Comparison of ENCODE assay signal across 24 cellular contexts in the genomic region with DNA sequence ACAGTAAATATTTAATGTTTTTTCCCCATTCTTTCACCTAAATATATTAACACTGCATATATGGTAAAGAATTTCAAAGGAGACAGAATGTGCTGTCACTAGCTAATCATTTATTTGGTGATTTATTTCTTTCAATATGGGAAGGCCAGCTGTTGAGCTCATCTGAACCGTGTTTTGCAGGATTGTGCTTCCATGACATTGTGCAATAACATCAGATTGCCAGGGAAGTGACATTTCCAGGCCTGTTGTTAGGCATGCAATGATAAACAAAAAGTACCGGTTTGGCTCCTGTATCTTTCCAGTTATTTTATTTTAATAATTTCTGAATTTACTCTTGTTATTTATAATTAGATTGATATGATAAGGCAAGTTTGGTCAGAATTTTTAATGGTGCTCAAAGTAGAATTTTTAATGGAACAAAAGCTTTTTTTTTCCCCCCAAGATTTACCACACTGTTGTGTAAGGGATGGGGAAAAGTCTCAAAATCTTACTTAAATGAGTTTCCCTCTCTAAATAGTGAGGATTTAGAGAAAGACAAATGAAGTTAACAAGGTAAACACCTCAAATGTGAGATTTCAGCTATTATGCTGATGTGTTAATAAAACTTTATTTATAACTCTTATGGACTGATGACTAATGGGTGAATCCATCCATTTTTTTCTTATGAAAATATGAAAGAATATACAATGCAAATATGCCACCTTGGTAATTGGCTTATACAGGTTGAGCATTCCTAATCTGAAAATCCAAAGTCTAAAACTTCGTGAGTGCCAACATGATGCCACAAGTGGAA. TPM values are rescaled to one million over a fixed set of nuclear protein-coding genes. Genes with fewer than 3 reads are reported as not detected.
DNase-seq lines count a peak whose midpoint lies in the region; ATAC-seq, FAIRE-seq and TF ChIP-seq lines count a peak whose summit lies in the region.
"Had no signal": no experiment of that assay in that cellular context is flagged by ENCODE, and none has a peak within 500 bp of the region (broad histone marks: within the 10 kb centered on the region; RNA-seq: fewer than 3 reads in every experiment).

No MANE protein-coding gene starts in this region.

- no peak for TF ChIP-seq RAD21 in K562 (CRISPR knock-in tag; conservative IDR thresholded peaks at IDR 0.05 in 1 of 2, IDR thresholded peaks at IDR 0.05 in 1 of 2)

- BruUV-seq in K562 (replicated peaks; lab: Mats Ljungman, UMichigan) (no TSS peak), Caco-2 (replicated peaks; lab: Mats Ljungman, UMichigan) (no TSS peak)

- no peaks in the 10 kb centered on the region for H4K20me1 ChIP-seq in K562 (replicated peaks; ENCODE audit: control insufficient read depth, insufficient read depth, low read length)

- H3K27me3 ChIP-seq in right atrium auricular region (no peaks in the 10 kb centered on the region), K562 (ENCODE audit: control insufficient read depth in 2 of 2, insufficient read depth in 2 of 2, low read length in 2 of 2) (no peaks in the 10 kb centered on the region; a peak in 1 of 5 replicates), right cardiac atrium (ENCODE audit: control insufficient read depth, insufficient read depth) (no peaks in the 10 kb centered on the region), Caco-2 (replicated peaks; ENCODE audit: control insufficient read depth, insufficient read depth, low read length) (no peaks in the 10 kb centered on the region)
- H3K27me3 ChIP-seq: MG63, thyroid gland had no signal

- H3K36me3 ChIP-seq in right atrium auricular region = no peaks in the 10 kb centered on the region
- H3K36me3 ChIP-seq in K562 (ENCODE audit: control insufficient read depth, insufficient read depth, low read length) = no peaks in the 10 kb centered on the region
- no peaks in the 10 kb centered on the region for H3K36me3 ChIP-seq in Caco-2 (ENCODE audit: control insufficient read depth, insufficient read depth, low read length)
- H3K36me3 ChIP-seq: thyroid gland had no signal

- TF ChIP-seq EP300 in K562 (IDR thresholded peaks at IDR 0.05; ENCODE audit: low read length) = no peak

- H3K27ac Mint-ChIP-seq in activated naive CD4-positive, alpha-beta T cell treated with anti-CD3 and anti-CD28 coated beads, Interleukin-2, amount 50 U/mL, for 72 hours = no peak overlapping the region
- H3K27ac Mint-ChIP-seq in mesothelial cell of epicardium (no peak overlapping the region), Caco-2 (ENCODE audit: unreplicated experiment) (no peak overlapping the region)
- H3K27ac Mint-ChIP-seq: CD4-positive, CD25-positive, alpha-beta regulatory T cell; memory B cell; nephron progenitor cell; progenitor cell of endocrine pancreas; stimulated activated naive B cell treated with anti-CD40 and anti-IgM and Interleukin-4, amounts not matched to agents 10 μg/mL and 1 μg/mL and 100 μg/mL, for 72 hours had no signal

- in situ Hi-C loops in K562 (cut with MboI) = no loop called here

- no peak overlapping the region for H2AFZ ChIP-seq in K562 (ENCODE audit: low read depth, low read length)

- peaks cover 0 to 11% of the 10 kb centered on the region in 2 donors for H3K36me3 Mint-ChIP-seq in activated naive CD4-positive, alpha-beta T cell treated with anti-CD3 and anti-CD28 coated beads, Interleukin-2, amount 50 U/mL, for 72 hours
- H3K36me3 Mint-ChIP-seq in mesothelial cell of epicardium (peaks cover 16% of the 10 kb centered on the region), Caco-2 (ENCODE audit: insufficient read depth, unreplicated experiment) (peaks cover 10% of the 10 kb centered on the region)

- POLR2A ChIA-PET in K562 (lab: Yijun Ruan, JAX) = no interaction called here
- POLR2A ChIA-PET in Caco-2 (lab: Charles Lee) = no interaction called here

- no peaks in the 10 kb centered on the region for H3K9me3 ChIP-seq in right atrium auricular region
- H3K9me3 ChIP-seq in K562 (replicated peaks; ENCODE audit: control insufficient read depth, insufficient read depth, low read depth, low read length) = no peaks in the 10 kb centered on the region
- no peaks in the 10 kb centered on the region for H3K9me3 ChIP-seq in right cardiac atrium (ENCODE audit: control insufficient read depth, low read length)
- H3K9me3 ChIP-seq in Caco-2 = no peaks in the 10 kb centered on the region
- H3K9me3 ChIP-seq: MG63, thyroid gland had no signal

- no peak for FAIRE-seq in K562 (lab: Jason Lieb, UNC)
- FAIRE-seq: astrocyte, HTR-8/SVneo had no signal

- no peak for TF ChIP-seq CTCF in right atrium auricular region (IDR thresholded peaks at IDR 0.05)
- TF ChIP-seq CTCF in K562 (IDR thresholded peaks at IDR 0.05 in 2 of 3, conservative IDR thresholded peaks at IDR 0.05 in 1 of 3; ENCODE audit: insufficient read depth in 2 of 3, low read depth in 1 of 3, low read length in 3 of 3) = no peak
- TF ChIP-seq CTCF in mesothelial cell of epicardium (IDR thresholded peaks at IDR 0.05; ENCODE audit: unreplicated experiment) = no peak
- no peak for TF ChIP-seq CTCF in Caco-2 (IDR thresholded peaks at IDR 0.05; ENCODE audit: insufficient read depth in 1 of 2, low read depth in 1 of 2, low read length in 1 of 2, severe bottlenecking in 1 of 2, unreplicated experiment in 1 of 2)

- CTCF ChIA-PET in K562 (lab: Yijun Ruan, JAX; ENCODE audit: low intra/inter-chr PET ratio) (no interaction called here), Caco-2 (lab: Charles Lee) (no interaction called here)

- ATAC-seq in Right ventricle myocardium inferior (peak; percentile 67), K562 (no peak), right cardiac atrium (peak; percentile 35 to 51)
- ATAC-seq in activated naive CD4-positive, alpha-beta T cell treated with anti-CD3 and anti-CD28 coated beads, Interleukin-2, amount 50 U/mL, for 72 hours = no peak
- ATAC-seq: stimulated activated naive B cell treated with anti-CD40 and anti-IgM and Interleukin-4, amounts not matched to agents 10 μg/mL and 1 μg/mL and 100 μg/mL, for 72 hours had no signal

- H3K4me3 ChIP-seq in right atrium auricular region (no peak overlapping the region), K562 (no peak overlapping the region), right cardiac atrium (ENCODE audit: low read length) (no peak overlapping the region), Caco-2 (ENCODE audit: low read depth, low read length) (no peak overlapping the region)
- H3K4me3 ChIP-seq: MG63, thyroid gland had no signal

- TF ChIP-seq POLR2A in K562 (conservative IDR thresholded peaks at IDR 0.05) = no peak

- H3K27me3 Mint-ChIP-seq in mesothelial cell of epicardium (ENCODE audit: low read depth) (no peaks in the 10 kb centered on the region), Caco-2 (ENCODE audit: insufficient read depth, unreplicated experiment) (no peaks in the 10 kb centered on the region)
- H3K27me3 Mint-ChIP-seq: CD4-positive, CD25-positive, alpha-beta regulatory T cell; memory B cell; progenitor cell of endocrine pancreas; stimulated activated naive B cell treated with anti-CD40 and anti-IgM and Interleukin-4, amounts not matched to agents 10 μg/mL and 1 μg/mL and 100 μg/mL, for 72 hours had no signal

- H3K4me3 Mint-ChIP-seq in mesothelial cell of epicardium (no peak overlapping the region), Caco-2 (ENCODE audit: unreplicated experiment) (no peak overlapping the region)
- H3K4me3 Mint-ChIP-seq: CD4-positive, CD25-positive, alpha-beta regulatory T cell; memory B cell; nephron progenitor cell; stimulated activated naive B cell treated with anti-CD40 and anti-IgM and Interleukin-4, amounts not matched to agents 10 μg/mL and 1 μg/mL and 100 μg/mL, for 72 hours had no signal

- DNase-seq in Right ventricle myocardium inferior (ENCODE audit: missing footprints) (no peak), right atrium auricular region (ENCODE audit: low spot score) (no peak), K562 (ENCODE audit: extremely low read depth in 1 of 4, low spot score in 3 of 4) (no peak), right cardiac atrium (no peak), mesothelial cell of epicardium (ENCODE audit: low spot score in 2 of 2, unreplicated experiment in 2 of 2) (no peak), Caco-2 (no peak), cerebellar cortex (ENCODE audit: low spot score) (no peak)
- no peak for DNase-seq in activated naive CD4-positive, alpha-beta T cell treated with anti-CD3 and anti-CD28 coated beads, Interleukin-2, amount 50 U/mL, for 72 hours (ENCODE audit: low spot score in 2 of 2)
- DNase-seq: activated CD4-positive, alpha-beta T cell treated with anti-CD3 and anti-CD28 coated beads for 4 hours; activated CD8-positive, alpha-beta memory T cell treated with anti-CD3 and anti-CD28 coated beads, Interleukin-2, amount 50 U/mL, for 48 hours; activated gamma-delta T cell treated with Interleukin-2 at 50 U/mL for 16 hours; CD4-positive, CD25-positive, alpha-beta regulatory T cell; DND-41; glutamatergic neuron; MG63; NCI-H2029; nephron progenitor cell; stimulated activated CD4-positive, alpha-beta T cell treated with anti-CD3 and anti-CD28 coated beads, Interleukin-15, amount 100 ng/mL, for 24 hours; stimulated activated naive B cell treated with anti-CD40 and anti-IgM and Interleukin-4, amounts not matched to agents 10 μg/mL and 1 μg/mL and 100 μg/mL, for 72 hours; thyroid gland had no signal

- no peak overlapping the region for H3K9ac ChIP-seq in K562 (ENCODE audit: insufficient read depth in 1 of 2, low read depth in 2 of 2, low read length in 2 of 2)

- H3K4me2 ChIP-seq in K562 (ENCODE audit: insufficient read depth, low read length) = no peak overlapping the region

- H3K4me1 Mint-ChIP-seq in mesothelial cell of epicardium (no peaks in the 10 kb centered on the region), Caco-2 (ENCODE audit: low read depth, unreplicated experiment) (no peaks in the 10 kb centered on the region)

- no peaks in the 10 kb centered on the region for H3K9me3 Mint-ChIP-seq in activated naive CD4-positive, alpha-beta T cell treated with anti-CD3 and anti-CD28 coated beads, Interleukin-2, amount 50 U/mL, for 72 hours
- H3K9me3 Mint-ChIP-seq in mesothelial cell of epicardium = no peaks in the 10 kb centered on the region
- H3K9me3 Mint-ChIP-seq in Caco-2 (ENCODE audit: unreplicated experiment) = no peaks in the 10 kb centered on the region
- H3K9me3 Mint-ChIP-seq: CD4-positive, CD25-positive, alpha-beta regulatory T cell; memory B cell; nephron progenitor cell; stimulated activated naive B cell treated with anti-CD40 and anti-IgM and Interleukin-4, amounts not matched to agents 10 μg/mL and 1 μg/mL and 100 μg/mL, for 72 hours had no signal

- H3K4me1 ChIP-seq in right atrium auricular region (peaks cover 0 to 4% of the 10 kb centered on the region in 2 donors), K562 (replicated peaks in 1 of 2; ENCODE audit: control insufficient read depth in 2 of 2, insufficient read depth in 2 of 2, low read length in 2 of 2) (no peaks in the 10 kb centered on the region), right cardiac atrium (ENCODE audit: control insufficient read depth, insufficient read depth, low read length) (no peaks in the 10 kb centered on the region), Caco-2 (no peaks in the 10 kb centered on the region)
- H3K4me1 ChIP-seq: thyroid gland had no signal

- intact Hi-C loops in Right ventricle myocardium inferior (cut with DNase I) = no loop called here
- intact Hi-C loops in K562 (cut with micrococcal nuclease) = no loop called here
- intact Hi-C loops in right cardiac atrium (cut with DNase I) = no loop called here
- intact Hi-C loops in Caco-2 (cut with micrococcal nuclease; ENCODE audit: unreplicated experiment) = no loop called here

- H3K79me2 ChIP-seq in K562 (ENCODE audit: control insufficient read depth, insufficient read depth, low read length) = no peaks in the 10 kb centered on the region

- peak overlapping the region in 1 of 2 donors; percentile 34 for H3K27ac ChIP-seq in right atrium auricular region
- H3K27ac ChIP-seq in K562 (ENCODE audit: extremely low read depth, low read depth, low read length) = no peak overlapping the region
- H3K27ac ChIP-seq in right cardiac atrium (ENCODE audit: low read length) = no peak overlapping the region
- H3K27ac ChIP-seq: thyroid gland had no signal

- 0% methylated on average over 2 of the region's 3 CpGs for WGBS in K562 (ENCODE audit: insufficient coverage, low coverage, missing lambda C conversion rate)
- 58% methylated on average over 3 of the region's 3 CpGs for WGBS in right cardiac atrium

- H3K9me1 ChIP-seq in K562 (ENCODE audit: control insufficient read depth, insufficient read depth, low read length) = no peaks in the 10 kb centered on the region

RNA-seq across cellular contexts. Expression of a gene that starts 52.7 kb away (rescaled TPM):
- total RNA-seq in Right ventricle myocardium inferior (11.8 TPM), right atrium auricular region (10 to 100 TPM in 1 of 2 donors, 1 to 10 TPM in 1; 9.9 to 10.9 TPM), K562 (2014; rRNA removed) (0.14 and 0.41 TPM in 2 replicates), K562 (2014; rRNA removed; fragmentation: Illumina TruSeq; extraction: Trizol) (0.47 and 0.77 TPM in 2 replicates), K562 (2015; rRNA removed; fragmentation: Illumina TruSeq; extraction: Trizol) (0.62 and 0.90 TPM in 2 replicates), K562 (2021) (0.42 and 0.58 TPM in 2 replicates), right cardiac atrium (10 to 100 TPM in 1 of 4 donors, 1 to 10 TPM in 3; 8.0 to 11.1 (median 9.7) TPM), mesothelial cell of epicardium (24.3 to 25.8 TPM (median 25.3 TPM) in 3 replicates), Caco-2 (2022) (19.3 and 22.6 TPM in 2 replicates)
- total RNA-seq in K562 (2011; cell fraction: chromatin; rRNA removed; ENCODE audit: low replicate concordance) = 1.1 and 3.1 TPM in 2 replicates
- 0.50 and 0.66 TPM in 2 replicates for total RNA-seq in K562 (2011; cell fraction: nucleolus; rRNA removed)
- total RNA-seq in K562 (2011; cell fraction: nucleoplasm; rRNA removed) = 0.84 and 1.5 TPM in 2 replicates
- polyA plus RNA-seq in K562 (2011; rRNA removed) (1.6 and 6.5 TPM in 2 replicates), K562 (2014; fragmentation: Illumina TruSeq; extraction: Trizol) (0.31 and 0.36 TPM in 2 replicates), K562 (2014; fragmentation: Nextera tagmentation; extraction: Ambion mirVana) (under 1 TPM; 0.18 to 0.32 TPM), K562 (2014; rRNA removed) (0.25 and 0.66 TPM in 2 replicates), right cardiac atrium (4.7 TPM)
- polyA plus RNA-seq in K562 (2011; cell fraction: cytosol; rRNA removed) = 0.31 and 3.2 TPM in 2 replicates
- polyA plus RNA-seq in K562 (2011; cell fraction: nucleus; rRNA removed) = 1.1 and 10.4 TPM in 2 replicates
- 0.35 and 0.72 TPM in 2 replicates for polyA plus RNA-seq in K562 (2012)
- 2.0 and 9.8 TPM in 2 replicates for polyA minus RNA-seq in K562 (2011; rRNA and poly(A)+ RNA removed)
- 1.5 TPM in 2 replicates for polyA minus RNA-seq in K562 (2011; cell fraction: cytosol; rRNA and poly(A)+ RNA removed)
- 0.81 and 5.3 TPM in 2 replicates for polyA minus RNA-seq in K562 (2011; cell fraction: nucleus; rRNA and poly(A)+ RNA removed)
- 10 to 100 TPM; 34.0 to 70.8 TPM for total RNA-seq in activated naive CD4-positive, alpha-beta T cell treated with anti-CD3 and anti-CD28 coated beads, Interleukin-2, amount 50 U/mL, for 72 hours

Comparison
In these comparisons a context has a peak if more than half of its experiments do, and no peak if none do; other contexts are left out.
1. ATAC-seq: peak in Right ventricle myocardium inferior (single experiment) and right cardiac atrium (2 of 2); none in K562 (single experiment) and activated naive CD4-positive, alpha-beta T cell treated with anti-CD3 and anti-CD28 coated beads, Interleukin-2, amount 50 U/mL, for 72 hours (0 of 2).